23 cellular contexts compared by ENCODE assay signal in the genomic region with DNA sequence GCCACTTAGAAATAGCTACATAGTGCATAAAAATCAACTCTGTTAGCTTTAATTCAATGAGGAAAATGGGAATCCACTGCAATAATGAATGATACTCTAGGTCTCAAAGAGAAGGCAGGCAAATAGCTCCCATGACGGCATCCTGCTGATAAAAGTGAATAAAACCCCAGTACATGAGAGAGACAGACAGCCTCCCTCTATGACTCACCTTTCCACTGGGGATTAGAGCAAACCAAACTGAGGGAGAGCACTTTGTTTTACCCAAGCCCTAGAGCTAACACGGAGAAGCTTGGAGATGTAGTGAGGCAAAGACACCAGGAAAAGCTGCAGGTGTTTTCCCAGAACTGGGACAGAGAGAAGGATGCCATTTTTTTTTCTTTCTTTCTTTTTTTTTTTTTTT.
"Had no signal": no experiment of that assay in that cellular context is flagged by ENCODE, and none has a peak within 500 bp of the region (broad histone marks: within the 10 kb centered on the region; RNA-seq: fewer than 3 reads in every experiment).

No MANE protein-coding gene starts in this region.

- H3K4me3 ChIP-seq: colonic mucosa, dorsolateral prefrontal cortex, esophagus squamous epithelium, gastroesophageal sphincter, sigmoid colon, smooth muscle cell, vagina had no signal

- FAIRE-seq: astrocyte, endothelial cell of umbilical vein, islet of Langerhans had no signal

- DNase-seq: activated CD4-positive, alpha-beta T cell treated with anti-CD3 and anti-CD28 coated beads for 4 hours; activated CD4-positive, alpha-beta T cell treated with anti-CD3 and anti-CD28 coated beads, Interleukin-2, amount 50 U/mL, for 48 hours; activated CD4-positive, CD25-positive, alpha-beta regulatory T cell; activated CD8-positive, alpha-beta memory T cell treated with anti-CD3 and anti-CD28 coated beads, Interleukin-2, amount 50 U/mL, for 48 hours; activated naive CD4-positive, alpha-beta T cell treated with Interleukin-2 at 50 U/mL for 16 hours; activated naive CD8-positive, alpha-beta T cell treated with anti-CD3 and anti-CD28 coated beads for 36 hours; activated T-cell treated with anti-CD3 and anti-CD28 coated beads, Interleukin-2, amount 50 U/mL, for 4 hours; colonic mucosa; dorsolateral prefrontal cortex; effector memory CD8-positive, alpha-beta T cell; esophagus squamous epithelium; head of caudate nucleus; left ventricle myocardium superior; mammary epithelial cell; sigmoid colon; stimulated activated CD4-positive, alpha-beta T cell treated with anti-CD3 and anti-CD28 coated beads, Interleukin-15, amount 100 ng/mL, for 24 hours; stimulated activated naive B cell treated with anti-CD40 and anti-IgM and Interleukin-4, amounts not matched to agents 10 μg/mL and 1 μg/mL and 100 μg/mL, for 72 hours had no signal

- ATAC-seq: activated T-cell treated with anti-CD3 and anti-CD28 coated beads, Interleukin-2, amount 50 U/mL, for 4 hours; effector memory CD8-positive, alpha-beta T cell; gastroesophageal sphincter; left ventricle myocardium superior; stimulated activated naive B cell treated with anti-CD40 and anti-IgM and Interleukin-4, amounts not matched to agents 10 μg/mL and 1 μg/mL and 100 μg/mL, for 72 hours had no signal
